ENCODE assay signal across 30 cellular contexts in genomic region chr9:357560-357959, GRCh38.
DNase-seq lines count a peak whose midpoint lies in the region; ATAC-seq, FAIRE-seq and TF ChIP-seq lines count a peak whose summit lies in the region.
"Had no signal": no experiment of that assay in that cellular context is flagged by ENCODE, and none has a peak within 500 bp of the region (broad histone marks: within the 10 kb centered on the region; RNA-seq: fewer than 3 reads in every experiment).

No MANE protein-coding gene starts in this region.

- H3K9me3 Mint-ChIP-seq in activated naive CD4-positive, alpha-beta T cell treated with anti-CD3 and anti-CD28 coated beads, Interleukin-2, amount 50 U/mL, for 24 hours = no peaks in the 10 kb centered on the region
- H3K9me3 Mint-ChIP-seq in activated naive CD4-positive, alpha-beta T cell treated with anti-CD3 and anti-CD28 coated beads, Interleukin-2, amount 10 ng/mL, durations not matched to agents 7 days and 5 days = no peaks in the 10 kb centered on the region
- H3K9me3 Mint-ChIP-seq: activated CD4-positive, alpha-beta T cell treated with anti-CD3 and anti-CD28 coated beads, Interleukin-2, amount 10 ng/mL, durations not matched to agents 7 days and 5 days; activated naive CD8-positive, alpha-beta T cell treated with anti-CD3 and anti-CD28 coated beads, Interleukin-2, amount 10 ng/mL, durations not matched to agents 7 days and 5 days; dendritic cell treated with granulocyte-macrophage colony-stimulating factor and Interleukin-4, amounts not matched to agents 40 ng/mL and 50 ng/mL, for 4 days; H9; IgD-negative memory B cell had no signal

- peak overlapping the region; percentile 31 for H3K27ac Mint-ChIP-seq in activated naive CD4-positive, alpha-beta T cell treated with anti-CD3 and anti-CD28 coated beads, Interleukin-2, amount 50 U/mL, for 24 hours
- H3K27ac Mint-ChIP-seq in activated naive CD4-positive, alpha-beta T cell treated with anti-CD3 and anti-CD28 coated beads, Interleukin-2, amount 10 ng/mL, durations not matched to agents 7 days and 5 days = no peak overlapping the region
- H3K27ac Mint-ChIP-seq: activated CD4-positive, alpha-beta T cell treated with anti-CD3 and anti-CD28 coated beads, Interleukin-2, amount 10 ng/mL, durations not matched to agents 7 days and 5 days; activated naive CD8-positive, alpha-beta T cell treated with anti-CD3 and anti-CD28 coated beads, Interleukin-2, amount 10 ng/mL, durations not matched to agents 7 days and 5 days; dendritic cell treated with granulocyte-macrophage colony-stimulating factor and Interleukin-4, amounts not matched to agents 40 ng/mL and 50 ng/mL, for 4 days; H9 had no signal

- ATAC-seq in K562 (peak; percentile 97), GM18519 (IDR thresholded peaks at IDR 0.05; ENCODE audit: low FRiP score, unreplicated experiment) (no peak)
- ATAC-seq: left colon, SK-N-SH treated with all-trans-retinoic acid at 6 μM for 48 hours had no signal

- FAIRE-seq in K562 (lab: Jason Lieb, UNC) = peak; percentile 88

- in situ Hi-C loops in K562 (cut with MboI) = no loop called here

- CTCF ChIA-PET in activated naive CD4-positive, alpha-beta T cell treated with anti-CD3 and anti-CD28 coated beads, Interleukin-2, amount 10 ng/mL, durations not matched to agents 7 days and 5 days (lab: Charles Lee) = no interaction called here
- CTCF ChIA-PET in K562 (lab: Yijun Ruan, JAX; ENCODE audit: low intra/inter-chr PET ratio) = no interaction called here

- no peak overlapping the region for H3K4me3 ChIP-seq in NB4 (ENCODE audit: low read depth, low read length)
- H3K4me3 ChIP-seq in K562 = no peak overlapping the region
- no peak overlapping the region for H3K4me3 ChIP-seq in testis
- H3K4me3 ChIP-seq: esophagus squamous epithelium, prostate gland, vagina had no signal

- H3K36me3 ChIP-seq in K562 (ENCODE audit: control insufficient read depth, insufficient read depth, low read length) (peaks cover 21% of the 10 kb centered on the region; the same call in 2 of the 3 replicates), testis (ENCODE audit: low read depth, missing control alignments) (no peaks in the 10 kb centered on the region)
- H3K36me3 ChIP-seq: esophagus squamous epithelium, prostate gland, vagina had no signal

- H3K9me1 ChIP-seq in K562 (ENCODE audit: control insufficient read depth, insufficient read depth, low read length) = no peaks in the 10 kb centered on the region

- H3K4me1 ChIP-seq in K562 (replicated peaks in 1 of 2; ENCODE audit: control insufficient read depth in 2 of 2, insufficient read depth in 2 of 2, low read length in 2 of 2) (no peaks in the 10 kb centered on the region; a peak in 1 of 5 replicates), testis (peaks cover 10% of the 10 kb centered on the region)
- H3K4me1 ChIP-seq: prostate gland had no signal

- BruUV-seq in K562 (replicated peaks; lab: Mats Ljungman, UMichigan) = no TSS peak

- no peak for DNase-seq in activated naive CD4-positive, alpha-beta T cell treated with anti-CD3 and anti-CD28 coated beads, Interleukin-2, amount 10 ng/mL, durations not matched to agents 7 days and 5 days
- peak; percentile 65 for DNase-seq in NB4 (ENCODE audit: low read depth)
- peak; percentile 22 to 72 (median 51) for DNase-seq in K562 (ENCODE audit: extremely low read depth in 1 of 4, low spot score in 3 of 4)
- peak; percentile 45 for DNase-seq in testis
- DNase-seq in SKM-1 treated with dmso at 0.1 percent for 144 hours (lab: John Stamatoyannopoulos, UW; ENCODE audit: unreplicated experiment) = no peak
- DNase-seq in SHP77 (lab: John Stamatoyannopoulos, UW) = no peak
- DNase-seq: activated CD4-positive, alpha-beta T cell treated with anti-CD3 and anti-CD28 coated beads, Interleukin-2, amount 10 ng/mL, durations not matched to agents 7 days and 5 days; activated naive CD8-positive, alpha-beta T cell treated with anti-CD3 and anti-CD28 coated beads, Interleukin-2, amount 10 ng/mL, durations not matched to agents 7 days and 5 days; caudate nucleus; COR-L47; esophagus squamous epithelium; foreskin melanocyte; GDM1; H9; left colon; mammary epithelial cell; NCI-H1417 treated with DMSO at 0.1 percent for 48 hours; NCI-H2081 treated with DMSO at 0.1 percent for 48 hours; NCI-H345; NCI-H748 treated with DMSO at 0.1 percent for 48 hours; stimulated activated CD4-positive, alpha-beta T cell treated with anti-CD3 and anti-CD28 coated beads, Interleukin-15, amount 100 ng/mL, for 24 hours; stimulated activated naive CD4-positive, alpha-beta T cell treated with Interleukin-2 at 50 U/mL for 16 hours had no signal

- intact Hi-C loops in K562 (cut with micrococcal nuclease) = no loop called here
- intact Hi-C loops in testis (cut with DNase I; ENCODE audit: low total_unique reads) = no loop called here

- no peaks in the 10 kb centered on the region for H3K27me3 ChIP-seq in K562 (ENCODE audit: control insufficient read depth in 2 of 2, insufficient read depth in 2 of 2, low read length in 2 of 2)
- H3K27me3 ChIP-seq in testis = no peaks in the 10 kb centered on the region
- H3K27me3 ChIP-seq: esophagus squamous epithelium, vagina had no signal

- peaks cover 9% of the 10 kb centered on the region for H3K36me3 Mint-ChIP-seq in activated naive CD4-positive, alpha-beta T cell treated with anti-CD3 and anti-CD28 coated beads, Interleukin-2, amount 50 U/mL, for 24 hours
- H3K36me3 Mint-ChIP-seq in activated naive CD4-positive, alpha-beta T cell treated with anti-CD3 and anti-CD28 coated beads, Interleukin-2, amount 10 ng/mL, durations not matched to agents 7 days and 5 days = peaks cover 69% of the 10 kb centered on the region
- H3K36me3 Mint-ChIP-seq: IgD-negative memory B cell had no signal

- POLR2A ChIA-PET in K562 (lab: Yijun Ruan, JAX) = no interaction called here

- H3K27me3 Mint-ChIP-seq in activated naive CD4-positive, alpha-beta T cell treated with anti-CD3 and anti-CD28 coated beads, Interleukin-2, amount 50 U/mL, for 24 hours = no peaks in the 10 kb centered on the region
- no peaks in the 10 kb centered on the region for H3K27me3 Mint-ChIP-seq in activated naive CD4-positive, alpha-beta T cell treated with anti-CD3 and anti-CD28 coated beads, Interleukin-2, amount 10 ng/mL, durations not matched to agents 7 days and 5 days
- H3K27me3 Mint-ChIP-seq: activated CD4-positive, alpha-beta T cell treated with anti-CD3 and anti-CD28 coated beads, Interleukin-2, amount 10 ng/mL, durations not matched to agents 7 days and 5 days; activated naive CD8-positive, alpha-beta T cell treated with anti-CD3 and anti-CD28 coated beads, Interleukin-2, amount 10 ng/mL, durations not matched to agents 7 days and 5 days; dendritic cell treated with granulocyte-macrophage colony-stimulating factor and Interleukin-4, amounts not matched to agents 40 ng/mL and 50 ng/mL, for 4 days; IgD-negative memory B cell had no signal

- no peak for TF ChIP-seq POLR2A in NB4 (IDR thresholded peaks at IDR 0.05; ENCODE audit: extremely low read depth, insufficient read length)
- TF ChIP-seq POLR2A in K562 (conservative IDR thresholded peaks at IDR 0.05) = no peak
- no peak for TF ChIP-seq POLR2A in testis (IDR thresholded peaks at IDR 0.05)

- H3K4me3 Mint-ChIP-seq in activated naive CD4-positive, alpha-beta T cell treated with anti-CD3 and anti-CD28 coated beads, Interleukin-2, amount 50 U/mL, for 24 hours = no peak overlapping the region
- no peak overlapping the region for H3K4me3 Mint-ChIP-seq in activated naive CD4-positive, alpha-beta T cell treated with anti-CD3 and anti-CD28 coated beads, Interleukin-2, amount 10 ng/mL, durations not matched to agents 7 days and 5 days
- H3K4me3 Mint-ChIP-seq: activated CD4-positive, alpha-beta T cell treated with anti-CD3 and anti-CD28 coated beads, Interleukin-2, amount 10 ng/mL, durations not matched to agents 7 days and 5 days; activated naive CD8-positive, alpha-beta T cell treated with anti-CD3 and anti-CD28 coated beads, Interleukin-2, amount 10 ng/mL, durations not matched to agents 7 days and 5 days; dendritic cell treated with granulocyte-macrophage colony-stimulating factor and Interleukin-4, amounts not matched to agents 40 ng/mL and 50 ng/mL, for 4 days; H9; IgD-negative memory B cell had no signal

- peaks cover 30% of the 10 kb centered on the region for H3K4me1 Mint-ChIP-seq in activated naive CD4-positive, alpha-beta T cell treated with anti-CD3 and anti-CD28 coated beads, Interleukin-2, amount 50 U/mL, for 24 hours
- peaks cover 12% of the 10 kb centered on the region for H3K4me1 Mint-ChIP-seq in activated naive CD4-positive, alpha-beta T cell treated with anti-CD3 and anti-CD28 coated beads, Interleukin-2, amount 10 ng/mL, durations not matched to agents 7 days and 5 days
- H3K4me1 Mint-ChIP-seq: activated CD4-positive, alpha-beta T cell treated with anti-CD3 and anti-CD28 coated beads, Interleukin-2, amount 10 ng/mL, durations not matched to agents 7 days and 5 days; H9 had no signal

- no peaks in the 10 kb centered on the region for H3K79me2 ChIP-seq in K562 (ENCODE audit: control insufficient read depth, insufficient read depth, low read length)

- no peak for TF ChIP-seq RAD21 in K562 (CRISPR knock-in tag; conservative IDR thresholded peaks at IDR 0.05 in 1 of 2, IDR thresholded peaks at IDR 0.05 in 1 of 2)

- no peak overlapping the region for H3K4me2 ChIP-seq in K562 (ENCODE audit: insufficient read depth, low read length)

- no peaks in the 10 kb centered on the region for H3K9me3 ChIP-seq in K562 (replicated peaks; ENCODE audit: control insufficient read depth, insufficient read depth, low read depth, low read length)
- no peaks in the 10 kb centered on the region for H3K9me3 ChIP-seq in testis
- H3K9me3 ChIP-seq: esophagus squamous epithelium, prostate gland, vagina had no signal

- no peak overlapping the region for H3K27ac ChIP-seq in K562 (ENCODE audit: extremely low read depth, low read depth, low read length)
- H3K27ac ChIP-seq in testis = peak overlapping the region in 1 of 2 donors; percentile 35
- H3K27ac ChIP-seq: esophagus squamous epithelium, prostate gland, RWPE1, vagina had no signal

- no peak overlapping the region for H3K9ac ChIP-seq in K562 (ENCODE audit: insufficient read depth in 1 of 2, low read depth in 2 of 2, low read length in 2 of 2)

- 13% methylated on average over 4 of the region's 4 CpGs for WGBS in K562 (ENCODE audit: insufficient coverage, low coverage, missing lambda C conversion rate)
- 53 to 70% methylated on average over 4 of the region's 4 CpGs for WGBS in testis, 2 donors

- no peak for TF ChIP-seq EP300 in K562 (IDR thresholded peaks at IDR 0.05; ENCODE audit: low read length)

- no peak overlapping the region for H2AFZ ChIP-seq in K562 (ENCODE audit: low read depth, low read length)

- H4K20me1 ChIP-seq in K562 (replicated peaks; ENCODE audit: control insufficient read depth, insufficient read depth, low read length) = no peaks in the 10 kb centered on the region

- TF ChIP-seq CTCF in NB4 (IDR thresholded peaks at IDR 0.05; ENCODE audit: low read depth, low read length) (no peak), K562 (IDR thresholded peaks at IDR 0.05 in 2 of 3, conservative IDR thresholded peaks at IDR 0.05 in 1 of 3; ENCODE audit: insufficient read depth in 2 of 3, low read depth in 1 of 3, low read length in 3 of 3) (no peak), testis (IDR thresholded peaks at IDR 0.05) (no peak)

TF ChIP-seq in K562, 482 proteins besides CTCF, POLR2A, EP300 and RAD21 (continues in another document):
- peak; percentile 72 for TF ChIP-seq TCF3 (CRISPR knock-in tag; IDR thresholded peaks at IDR 0.05)

Comparison
In these comparisons a context has a peak if more than half of its experiments do, and no peak if none do; other contexts are left out.
1. DNase-seq: peak in NB4 (single experiment), K562 (4 of 4) and testis (single experiment); none in activated naive CD4-positive, alpha-beta T cell treated with anti-CD3 and anti-CD28 coated beads, Interleukin-2, amount 10 ng/mL, durations not matched to agents 7 days and 5 days (single experiment), SKM-1 treated with dmso at 0.1 percent for 144 hours (single experiment) and SHP77 (0 of 2).